10 cellular contexts compared by ENCODE assay signal in the genomic region with DNA sequence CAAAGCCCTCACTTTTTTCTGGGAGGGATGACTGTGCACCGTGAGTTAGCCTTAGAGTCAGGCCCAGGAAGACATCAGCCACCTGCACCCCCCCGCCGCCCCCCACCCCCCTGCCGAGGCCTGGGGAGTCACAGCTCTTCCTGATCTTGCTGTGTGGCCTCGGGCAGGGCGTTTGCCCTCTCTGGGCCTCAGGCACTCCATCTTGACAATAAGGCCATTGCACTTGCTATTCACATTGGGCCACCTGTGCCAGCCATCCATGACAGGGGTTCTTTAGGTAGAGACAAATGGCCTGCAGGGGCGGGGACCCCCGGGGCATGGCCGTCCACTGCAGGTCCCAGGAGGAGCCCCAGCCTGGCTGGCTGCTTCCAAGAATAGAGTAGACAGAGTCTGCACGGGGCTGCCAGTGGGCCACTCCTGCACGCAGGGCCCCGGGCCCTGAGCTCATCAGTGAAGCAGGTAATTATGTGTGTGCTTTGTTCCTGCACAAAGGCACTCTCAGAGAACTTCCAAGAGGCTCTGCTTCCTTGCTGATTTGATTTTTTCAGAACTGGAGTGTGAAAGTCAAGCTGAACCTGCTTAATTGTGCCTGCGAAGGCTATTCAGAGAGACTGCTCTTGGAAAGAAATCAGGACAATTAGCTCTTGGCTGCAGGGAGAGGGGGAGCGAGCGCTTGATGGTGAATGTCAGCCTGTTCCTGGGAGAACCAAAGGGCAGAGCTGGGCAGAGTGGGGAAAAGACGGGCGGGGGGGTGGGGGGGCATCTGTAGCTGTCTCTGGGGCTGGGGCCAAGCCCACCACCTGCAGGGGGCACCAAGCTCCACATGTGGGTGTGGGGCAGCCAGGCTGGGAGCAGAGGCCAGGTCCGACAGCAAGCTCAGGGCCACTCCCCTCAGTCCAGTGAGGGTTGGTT. TPM values are rescaled to one million over a fixed set of nuclear protein-coding genes. Genes with fewer than 3 reads are reported as not detected.
DNase-seq lines count a peak whose midpoint lies in the region; ATAC-seq and TF ChIP-seq lines count a peak whose summit lies in the region.
"Had no signal": no experiment of that assay in that cellular context is flagged by ENCODE, and none has a peak within 500 bp of the region (broad histone marks: within the 10 kb centered on the region; RNA-seq: fewer than 3 reads in every experiment).

No MANE protein-coding gene starts in this region.

- DNase-seq in BE2C (peak; percentile 59), HEK293T (ENCODE audit: extremely low spot score) (peak; percentile 28), SK-MEL-5 (ENCODE audit: low read depth, low spot score) (peak; percentile 38), inferior parietal cortex (ENCODE audit: extremely low spot score) (peak; percentile 50)
- DNase-seq in activated naive CD8-positive, alpha-beta T cell treated with anti-CD3 and anti-CD28 coated beads for 36 hours = no peak
- DNase-seq: Kasumi-1; stimulated activated CD8-positive, alpha-beta memory T cell treated with anti-CD3 and anti-CD28 coated beads, Interleukin-4, amount 100 ng/mL, for 48 hours had no signal

- H3K4me3 Mint-ChIP-seq in activated naive CD8-positive, alpha-beta T cell treated with anti-CD3 and anti-CD28 coated beads for 36 hours = no peak overlapping the region

- H3K4me1 ChIP-seq in BE2C = no peaks in the 10 kb centered on the region

- H3K27me3 ChIP-seq in BE2C = no peaks in the 10 kb centered on the region

- no peaks in the 10 kb centered on the region for H3K9me3 Mint-ChIP-seq in activated naive CD8-positive, alpha-beta T cell treated with anti-CD3 and anti-CD28 coated beads for 36 hours

- no peak overlapping the region for H3K4me3 ChIP-seq in BE2C (ENCODE audit: low read depth, low read length)

- no peaks in the 10 kb centered on the region; the same call in 1 of the 2 replicates for H3K36me3 ChIP-seq in BE2C

- H3K36me3 Mint-ChIP-seq in activated naive CD8-positive, alpha-beta T cell treated with anti-CD3 and anti-CD28 coated beads for 36 hours = peaks cover 7% of the 10 kb centered on the region

- H3K27me3 Mint-ChIP-seq in activated naive CD8-positive, alpha-beta T cell treated with anti-CD3 and anti-CD28 coated beads for 36 hours = no peaks in the 10 kb centered on the region

- H3K9me3 ChIP-seq in BE2C = no peaks in the 10 kb centered on the region

- CTCF ChIA-PET in HEK293T (lab: Yijun Ruan, JAX) = interaction anchor here (0.6 to 1.1 kb wide), 2 partner anchors 42 to 247 kb away, joined by 3 to 7 read pairs; no protein-coding TSS in a partner anchor

- no peak for ATAC-seq in HG02678 (IDR thresholded peaks at IDR 0.05; ENCODE audit: unreplicated experiment)
- no peak for ATAC-seq in GM21381 (IDR thresholded peaks at IDR 0.05; ENCODE audit: unreplicated experiment)
- ATAC-seq in HG02885 (IDR thresholded peaks at IDR 0.05; ENCODE audit: poor library complexity, unreplicated experiment) = no peak

- no peak overlapping the region for H3K27ac Mint-ChIP-seq in activated naive CD8-positive, alpha-beta T cell treated with anti-CD3 and anti-CD28 coated beads for 36 hours

- no peaks in the 10 kb centered on the region for H3K4me1 Mint-ChIP-seq in activated naive CD8-positive, alpha-beta T cell treated with anti-CD3 and anti-CD28 coated beads for 36 hours

- in situ Hi-C loops in SK-MEL-5 (cut with HindIII; ENCODE audit: low pct_unique_long_range_greater_than_20kb, low sequenced_read_pairs) = no loop called here

- peak; percentile 22; the same call in 1 of the 2 replicates for TF ChIP-seq CTCF in BE2C (IDR thresholded peaks at IDR 0.05; ENCODE audit: low read depth, low read length)

- POLR2A ChIA-PET in HEK293T (lab: Yijun Ruan, JAX) = no interaction called here

TF ChIP-seq in HEK293T, 16 proteins besides CTCF, POLR2A, EP300 and RAD21:
- no peak for TF ChIP-seq FOXK2 (IDR thresholded peaks at IDR 0.05)
- no peak for TF ChIP-seq FOXM1 (IDR thresholded peaks at IDR 0.05; ENCODE audit: borderline replicate concordance)
- no peak for TF ChIP-seq ZNF384 (IDR thresholded peaks at IDR 0.05)
TF ChIP-seq in HEK293T: peak in this region for 0.

RNA-seq across cellular contexts. Expression of a gene that starts 40.3 kb away (rescaled TPM):
- polyA plus RNA-seq in BE2C (2012; ENCODE audit: insufficient read depth, insufficient read length, low read depth) = 13.0 TPM
- total RNA-seq in SK-MEL-5 (2014; rRNA removed; shearing (Covaris generic)) = 38.9 and 46.9 TPM in 2 replicates
- polyA plus RNA-seq in SK-MEL-5 (2015; cell fraction: cytosol; rRNA removed) = 153 and 218 TPM in 2 replicates
- 108 and 134 TPM in 2 replicates for polyA plus RNA-seq in SK-MEL-5 (2015; cell fraction: nucleus; rRNA removed)
- 100 to 1,000 TPM; 414 to 424 TPM for total RNA-seq in activated naive CD8-positive, alpha-beta T cell treated with anti-CD3 and anti-CD28 coated beads for 36 hours
